In the genomic region with DNA sequence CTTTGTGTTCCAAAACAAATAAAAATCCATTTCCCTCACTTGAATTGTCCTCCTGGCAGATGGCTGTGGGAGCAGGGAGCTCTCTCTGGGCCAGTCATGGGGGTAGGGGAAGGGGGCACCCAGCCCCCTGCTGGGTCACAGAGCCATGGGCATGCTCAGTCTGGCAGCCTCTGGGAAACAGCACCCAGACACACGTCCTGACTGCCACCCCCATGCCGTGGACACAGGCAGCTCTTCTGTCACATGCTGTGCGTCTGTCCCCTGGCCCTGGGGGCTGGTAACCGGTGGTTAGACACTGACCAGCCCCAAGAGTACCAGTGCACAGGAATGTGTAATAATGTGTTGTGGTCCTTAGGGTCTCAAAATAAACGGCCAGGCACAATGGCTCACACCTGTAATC, we compare ENCODE assay signal across 1 cellular context.
TF ChIP-seq lines count a peak whose summit lies in the region.

No MANE protein-coding gene starts in this region.

TF ChIP-seq in HepG2, 621 proteins besides CTCF, POLR2A, EP300 and RAD21:
- TF ChIP-seq ZNF720 (CRISPR knock-in tag; IDR thresholded peaks at IDR 0.05) (no peak), ZNF354B (CRISPR knock-in tag; IDR thresholded peaks at IDR 0.05) (no peak), PCBP2 (optimal IDR thresholded peaks at IDR 0.05; ENCODE audit: low read depth, low read length, poor library complexity, severe bottlenecking) (no peak), DMAP1 (CRISPR knock-in tag; IDR thresholded peaks at IDR 0.05) (no peak), MLLT10 (CRISPR knock-in tag; IDR thresholded peaks at IDR 0.05) (no peak), ZMYM3 (CRISPR knock-in tag; IDR thresholded peaks at IDR 0.05) (no peak), JDP2 (CRISPR knock-in tag; IDR thresholded peaks at IDR 0.05; ENCODE audit: borderline replicate concordance) (no peak), ZNF335 (CRISPR knock-in tag; IDR thresholded peaks at IDR 0.05) (no peak), FOXA3 (CRISPR knock-in tag; IDR thresholded peaks at IDR 0.05) (no peak), ZNF225 (CRISPR knock-in tag; IDR thresholded peaks at IDR 0.05) (no peak)
- TF ChIP-seq, protein P1, sequence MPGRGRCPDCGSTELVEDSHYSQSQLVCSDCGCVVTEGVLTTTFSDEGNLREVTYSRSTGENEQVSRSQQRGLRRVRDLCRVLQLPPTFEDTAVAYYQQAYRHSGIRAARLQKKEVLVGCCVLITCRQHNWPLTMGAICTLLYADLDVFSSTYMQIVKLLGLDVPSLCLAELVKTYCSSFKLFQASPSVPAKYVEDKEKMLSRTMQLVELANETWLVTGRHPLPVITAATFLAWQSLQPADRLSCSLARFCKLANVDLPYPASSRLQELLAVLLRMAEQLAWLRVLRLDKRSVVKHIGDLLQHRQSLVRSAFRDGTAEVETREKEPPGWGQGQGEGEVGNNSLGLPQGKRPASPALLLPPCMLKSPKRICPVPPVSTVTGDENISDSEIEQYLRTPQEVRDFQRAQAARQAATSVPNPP (CRISPR knock-in tag; IDR thresholded peaks at IDR 0.05) = no peak
- TF ChIP-seq, protein P2, sequence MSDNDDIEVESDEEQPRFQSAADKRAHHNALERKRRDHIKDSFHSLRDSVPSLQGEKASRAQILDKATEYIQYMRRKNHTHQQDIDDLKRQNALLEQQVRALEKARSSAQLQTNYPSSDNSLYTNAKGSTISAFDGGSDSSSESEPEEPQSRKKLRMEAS (IDR thresholded peaks at IDR 0.05) = no peak
- TF ChIP-seq, protein P3, sequence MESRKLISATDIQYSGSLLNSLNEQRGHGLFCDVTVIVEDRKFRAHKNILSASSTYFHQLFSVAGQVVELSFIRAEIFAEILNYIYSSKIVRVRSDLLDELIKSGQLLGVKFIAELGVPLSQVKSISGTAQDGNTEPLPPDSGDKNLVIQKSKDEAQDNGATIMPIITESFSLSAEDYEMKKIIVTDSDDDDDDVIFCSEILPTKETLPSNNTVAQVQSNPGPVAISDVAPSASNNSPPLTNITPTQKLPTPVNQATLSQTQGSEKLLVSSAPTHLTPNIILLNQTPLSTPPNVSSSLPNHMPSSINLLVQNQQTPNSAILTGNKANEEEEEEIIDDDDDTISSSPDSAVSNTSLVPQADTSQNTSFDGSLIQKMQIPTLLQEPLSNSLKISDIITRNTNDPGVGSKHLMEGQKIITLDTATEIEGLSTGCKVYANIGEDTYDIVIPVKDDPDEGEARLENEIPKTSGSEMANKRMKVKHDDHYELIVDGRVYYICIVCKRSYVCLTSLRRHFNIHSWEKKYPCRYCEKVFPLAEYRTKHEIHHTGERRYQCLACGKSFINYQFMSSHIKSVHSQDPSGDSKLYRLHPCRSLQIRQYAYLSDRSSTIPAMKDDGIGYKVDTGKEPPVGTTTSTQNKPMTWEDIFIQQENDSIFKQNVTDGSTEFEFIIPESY (CRISPR knock-in tag; IDR thresholded peaks at IDR 0.05) = no peak
- TF ChIP-seq, protein P4, sequence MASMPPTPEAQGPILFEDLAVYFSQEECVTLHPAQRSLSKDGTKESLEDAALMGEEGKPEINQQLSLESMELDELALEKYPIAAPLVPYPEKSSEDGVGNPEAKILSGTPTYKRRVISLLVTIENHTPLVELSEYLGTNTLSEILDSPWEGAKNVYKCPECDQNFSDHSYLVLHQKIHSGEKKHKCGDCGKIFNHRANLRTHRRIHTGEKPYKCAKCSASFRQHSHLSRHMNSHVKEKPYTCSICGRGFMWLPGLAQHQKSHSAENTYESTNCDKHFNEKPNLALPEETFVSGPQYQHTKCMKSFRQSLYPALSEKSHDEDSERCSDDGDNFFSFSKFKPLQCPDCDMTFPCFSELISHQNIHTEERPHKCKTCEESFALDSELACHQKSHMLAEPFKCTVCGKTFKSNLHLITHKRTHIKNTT (CRISPR knock-in tag; IDR thresholded peaks at IDR 0.05) = no peak
- TF ChIP-seq, protein P5, sequence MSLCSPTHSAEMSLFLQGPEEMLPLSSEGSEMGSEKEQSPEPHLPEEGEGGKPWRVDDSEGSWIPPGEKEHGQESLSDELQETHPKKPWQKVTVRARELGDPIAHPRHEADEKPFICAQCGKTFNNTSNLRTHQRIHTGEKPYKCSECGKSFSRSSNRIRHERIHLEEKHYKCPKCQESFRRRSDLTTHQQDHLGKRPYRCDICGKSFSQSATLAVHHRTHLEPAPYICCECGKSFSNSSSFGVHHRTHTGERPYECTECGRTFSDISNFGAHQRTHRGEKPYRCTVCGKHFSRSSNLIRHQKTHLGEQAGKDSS (CRISPR knock-in tag; IDR thresholded peaks at IDR 0.05; ENCODE audit: borderline replicate concordance, low read depth) = no peak
- TF ChIP-seq, protein P6, sequence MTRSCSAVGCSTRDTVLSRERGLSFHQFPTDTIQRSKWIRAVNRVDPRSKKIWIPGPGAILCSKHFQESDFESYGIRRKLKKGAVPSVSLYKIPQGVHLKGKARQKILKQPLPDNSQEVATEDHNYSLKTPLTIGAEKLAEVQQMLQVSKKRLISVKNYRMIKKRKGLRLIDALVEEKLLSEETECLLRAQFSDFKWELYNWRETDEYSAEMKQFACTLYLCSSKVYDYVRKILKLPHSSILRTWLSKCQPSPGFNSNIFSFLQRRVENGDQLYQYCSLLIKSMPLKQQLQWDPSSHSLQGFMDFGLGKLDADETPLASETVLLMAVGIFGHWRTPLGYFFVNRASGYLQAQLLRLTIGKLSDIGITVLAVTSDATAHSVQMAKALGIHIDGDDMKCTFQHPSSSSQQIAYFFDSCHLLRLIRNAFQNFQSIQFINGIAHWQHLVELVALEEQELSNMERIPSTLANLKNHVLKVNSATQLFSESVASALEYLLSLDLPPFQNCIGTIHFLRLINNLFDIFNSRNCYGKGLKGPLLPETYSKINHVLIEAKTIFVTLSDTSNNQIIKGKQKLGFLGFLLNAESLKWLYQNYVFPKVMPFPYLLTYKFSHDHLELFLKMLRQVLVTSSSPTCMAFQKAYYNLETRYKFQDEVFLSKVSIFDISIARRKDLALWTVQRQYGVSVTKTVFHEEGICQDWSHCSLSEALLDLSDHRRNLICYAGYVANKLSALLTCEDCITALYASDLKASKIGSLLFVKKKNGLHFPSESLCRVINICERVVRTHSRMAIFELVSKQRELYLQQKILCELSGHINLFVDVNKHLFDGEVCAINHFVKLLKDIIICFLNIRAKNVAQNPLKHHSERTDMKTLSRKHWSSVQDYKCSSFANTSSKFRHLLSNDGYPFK (CRISPR knock-in tag; IDR thresholded peaks at IDR 0.05; ENCODE audit: borderline replicate concordance) = no peak
TF ChIP-seq in HepG2: peak in this region for 0.
